In the genomic region with DNA sequence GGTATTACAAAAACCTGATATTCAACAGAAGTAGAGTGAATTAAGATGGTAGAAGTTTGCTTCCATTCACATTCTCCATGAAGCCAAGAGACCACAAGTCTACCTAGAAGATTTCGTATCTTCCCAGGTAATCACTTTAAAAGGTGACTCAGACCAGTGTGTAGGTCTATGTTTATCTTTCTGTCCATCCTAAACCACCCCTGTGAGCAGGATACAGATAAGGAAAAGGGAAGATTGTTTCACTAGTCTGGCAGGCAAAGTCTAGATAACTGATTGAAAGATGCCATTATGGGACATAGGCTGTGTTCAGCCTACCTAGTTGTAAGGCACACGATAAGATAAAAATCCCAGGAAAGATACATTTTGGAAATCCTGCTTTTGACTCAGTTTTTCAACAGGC, we compare ENCODE assay signal across 1 cellular context.
TF ChIP-seq lines count a peak whose summit lies in the region.

No MANE protein-coding gene starts in this region.

TF ChIP-seq in K562, 482 proteins besides CTCF, POLR2A, EP300 and RAD21 (continued from another document and continues in another):
- TF ChIP-seq IRF1 (CRISPR knock-in tag; IDR thresholded peaks at IDR 0.05; ENCODE audit: borderline replicate concordance): no peak
- no peak for TF ChIP-seq SP1 (CRISPR knock-in tag; IDR thresholded peaks at IDR 0.05)
- TF ChIP-seq TEAD4 (IDR thresholded peaks at IDR 0.05; ENCODE audit: low read length): peak; percentile 95
- TF ChIP-seq TEAD4 (CRISPR knock-in tag; IDR thresholded peaks at IDR 0.05; ENCODE audit: borderline replicate concordance): no peak
- no peak for TF ChIP-seq WHSC1 (IDR thresholded peaks at IDR 0.05; ENCODE audit: low read length)
- peak; percentile 95 for TF ChIP-seq SOX6 (IDR thresholded peaks at IDR 0.05)
- TF ChIP-seq SMARCC2 (IDR thresholded peaks at IDR 0.05; ENCODE audit: low read depth): peak; percentile 79
- no peak for TF ChIP-seq ZC3H11A (IDR thresholded peaks at IDR 0.05; ENCODE audit: low read depth, low read length)
- no peak for TF ChIP-seq NCOA6 (IDR thresholded peaks at IDR 0.05)
- 0 out of 2 replicates have a peak, but pooled peaks have one; percentile 37 for TF ChIP-seq ZNF197 (CRISPR knock-in tag; IDR thresholded peaks at IDR 0.05; ENCODE audit: low read depth)
- TF ChIP-seq ZBTB8A (IDR thresholded peaks at IDR 0.05; ENCODE audit: partially characterized antibody): no peak
- TF ChIP-seq ERF (CRISPR knock-in tag; IDR thresholded peaks at IDR 0.05): no peak
- TF ChIP-seq RBM22 (IDR thresholded peaks at IDR 0.05; ENCODE audit: low read depth, low read length, poor library complexity, severe bottlenecking): no peak
- TF ChIP-seq ATF7 (IDR thresholded peaks at IDR 0.05): 0 out of 2 replicates have a peak, but pooled peaks have one; percentile 52
- TF ChIP-seq ZMIZ1 (IDR thresholded peaks at IDR 0.05; ENCODE audit: low read depth in 2 of 2, low read length in 2 of 2): peak in 1 of 2 experiments; percentile 17; a peak in 1 of 4 replicates
- TF ChIP-seq MYC (IDR thresholded peaks at IDR 0.05; ENCODE audit: low read depth, low read length): peak; percentile 39; the same call in 1 of the 2 replicates
- no peak for TF ChIP-seq MYC (CRISPR knock-in tag; IDR thresholded peaks at IDR 0.05; ENCODE audit: borderline replicate concordance, low read depth)
- peak; percentile 59; the same call in 1 of the 2 replicates for TF ChIP-seq HDAC2 (IDR thresholded peaks at IDR 0.05)
- TF ChIP-seq ZEB2 (IDR thresholded peaks at IDR 0.05): peak; percentile 97
- peak; percentile 67; the same call in 1 of the 2 replicates for TF ChIP-seq HES1 (IDR thresholded peaks at IDR 0.05; ENCODE audit: low read depth)
- TF ChIP-seq KLF16 (IDR thresholded peaks at IDR 0.05): peak; percentile 87
- no peak for TF ChIP-seq TCFL5 (CRISPR knock-in tag; conservative IDR thresholded peaks at IDR 0.05)
- peak; percentile 95 for TF ChIP-seq ARID1B (IDR thresholded peaks at IDR 0.05)
- 0 out of 2 replicates have a peak, but pooled peaks have one; percentile 27 for TF ChIP-seq POLR2AphosphoS5 (IDR thresholded peaks at IDR 0.05; ENCODE audit: control insufficient read depth, insufficient read depth, low read depth, low read length)
- TF ChIP-seq NCOR1 (IDR thresholded peaks at IDR 0.05): peak; percentile 82
- TF ChIP-seq SAP30 (IDR thresholded peaks at IDR 0.05; ENCODE audit: borderline replicate concordance, insufficient read depth, low read depth, low read length, poor library complexity, severe bottlenecking): no peak
- peak; percentile 94 for TF ChIP-seq SMARCE1 (IDR thresholded peaks at IDR 0.05)
- peak; percentile 93 for TF ChIP-seq SMARCA4 (IDR thresholded peaks at IDR 0.05)
- TF ChIP-seq, protein P1, sequence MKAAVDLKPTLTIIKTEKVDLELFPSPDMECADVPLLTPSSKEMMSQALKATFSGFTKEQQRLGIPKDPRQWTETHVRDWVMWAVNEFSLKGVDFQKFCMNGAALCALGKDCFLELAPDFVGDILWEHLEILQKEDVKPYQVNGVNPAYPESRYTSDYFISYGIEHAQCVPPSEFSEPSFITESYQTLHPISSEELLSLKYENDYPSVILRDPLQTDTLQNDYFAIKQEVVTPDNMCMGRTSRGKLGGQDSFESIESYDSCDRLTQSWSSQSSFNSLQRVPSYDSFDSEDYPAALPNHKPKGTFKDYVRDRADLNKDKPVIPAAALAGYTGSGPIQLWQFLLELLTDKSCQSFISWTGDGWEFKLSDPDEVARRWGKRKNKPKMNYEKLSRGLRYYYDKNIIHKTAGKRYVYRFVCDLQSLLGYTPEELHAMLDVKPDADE (conservative IDR thresholded peaks at IDR 0.05; ENCODE audit: control insufficient read depth, low read depth, low read length): no peak
- TF ChIP-seq FOSL1 (tag; conservative IDR thresholded peaks at IDR 0.05): peak; percentile 95
- TF ChIP-seq TAF15 (IDR thresholded peaks at IDR 0.05; ENCODE audit: low read depth, low read length): no peak
- no peak for TF ChIP-seq FOXA1 (IDR thresholded peaks at IDR 0.05; ENCODE audit: borderline replicate concordance)
- peak in 1 of 2 experiments; percentile 85; a peak in 2 of 4 replicates for TF ChIP-seq TBL1XR1 (IDR thresholded peaks at IDR 0.05; ENCODE audit: low read length in 2 of 2)
- TF ChIP-seq GATAD2A (IDR thresholded peaks at IDR 0.05): 0 out of 2 replicates have a peak, but pooled peaks have one; percentile 43
- TF ChIP-seq NCOA2 (IDR thresholded peaks at IDR 0.05; ENCODE audit: partially characterized antibody in 2 of 2): peak in 1 of 2 experiments; percentile 22
- peak; percentile 92 for TF ChIP-seq DPF2 (IDR thresholded peaks at IDR 0.05)
- 0 out of 2 replicates have a peak, but pooled peaks have one; percentile 40 for TF ChIP-seq ZBTB2 (IDR thresholded peaks at IDR 0.05)
- TF ChIP-seq, protein P2, sequence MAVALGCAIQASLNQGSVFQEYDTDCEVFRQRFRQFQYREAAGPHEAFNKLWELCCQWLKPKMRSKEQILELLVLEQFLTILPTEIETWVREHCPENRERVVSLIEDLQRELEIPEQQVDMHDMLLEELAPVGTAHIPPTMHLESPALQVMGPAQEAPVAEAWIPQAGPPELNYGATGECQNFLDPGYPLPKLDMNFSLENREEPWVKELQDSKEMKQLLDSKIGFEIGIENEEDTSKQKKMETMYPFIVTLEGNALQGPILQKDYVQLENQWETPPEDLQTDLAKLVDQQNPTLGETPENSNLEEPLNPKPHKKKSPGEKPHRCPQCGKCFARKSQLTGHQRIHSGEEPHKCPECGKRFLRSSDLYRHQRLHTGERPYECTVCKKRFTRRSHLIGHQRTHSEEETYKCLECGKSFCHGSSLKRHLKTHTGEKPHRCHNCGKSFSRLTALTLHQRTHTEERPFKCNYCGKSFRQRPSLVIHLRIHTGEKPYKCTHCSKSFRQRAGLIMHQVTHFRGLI (CRISPR knock-in tag; IDR thresholded peaks at IDR 0.05): no peak
- TF ChIP-seq, protein P3, sequence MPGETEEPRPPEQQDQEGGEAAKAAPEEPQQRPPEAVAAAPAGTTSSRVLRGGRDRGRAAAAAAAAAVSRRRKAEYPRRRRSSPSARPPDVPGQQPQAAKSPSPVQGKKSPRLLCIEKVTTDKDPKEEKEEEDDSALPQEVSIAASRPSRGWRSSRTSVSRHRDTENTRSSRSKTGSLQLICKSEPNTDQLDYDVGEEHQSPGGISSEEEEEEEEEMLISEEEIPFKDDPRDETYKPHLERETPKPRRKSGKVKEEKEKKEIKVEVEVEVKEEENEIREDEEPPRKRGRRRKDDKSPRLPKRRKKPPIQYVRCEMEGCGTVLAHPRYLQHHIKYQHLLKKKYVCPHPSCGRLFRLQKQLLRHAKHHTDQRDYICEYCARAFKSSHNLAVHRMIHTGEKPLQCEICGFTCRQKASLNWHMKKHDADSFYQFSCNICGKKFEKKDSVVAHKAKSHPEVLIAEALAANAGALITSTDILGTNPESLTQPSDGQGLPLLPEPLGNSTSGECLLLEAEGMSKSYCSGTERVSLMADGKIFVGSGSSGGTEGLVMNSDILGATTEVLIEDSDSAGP (CRISPR knock-in tag; IDR thresholded peaks at IDR 0.05): no peak
- TF ChIP-seq MAZ (CRISPR knock-in tag; conservative IDR thresholded peaks at IDR 0.05 in 1 of 2, IDR thresholded peaks at IDR 0.05 in 1 of 2): 0 out of 4 replicates have a peak, but pooled peaks of 1 of the 2 experiments have one; percentile 23
- no peak for TF ChIP-seq TFAM (CRISPR knock-in tag; conservative IDR thresholded peaks at IDR 0.05)
- TF ChIP-seq ATF6 (CRISPR knock-in tag; IDR thresholded peaks at IDR 0.05): no peak
- peak; percentile 78; the same call in 1 of the 2 replicates for TF ChIP-seq FOXM1 (IDR thresholded peaks at IDR 0.05; ENCODE audit: low read depth)
- no peak for TF ChIP-seq FOXM1 (CRISPR knock-in tag; IDR thresholded peaks at IDR 0.05; ENCODE audit: low read depth)
- TF ChIP-seq, protein P4, sequence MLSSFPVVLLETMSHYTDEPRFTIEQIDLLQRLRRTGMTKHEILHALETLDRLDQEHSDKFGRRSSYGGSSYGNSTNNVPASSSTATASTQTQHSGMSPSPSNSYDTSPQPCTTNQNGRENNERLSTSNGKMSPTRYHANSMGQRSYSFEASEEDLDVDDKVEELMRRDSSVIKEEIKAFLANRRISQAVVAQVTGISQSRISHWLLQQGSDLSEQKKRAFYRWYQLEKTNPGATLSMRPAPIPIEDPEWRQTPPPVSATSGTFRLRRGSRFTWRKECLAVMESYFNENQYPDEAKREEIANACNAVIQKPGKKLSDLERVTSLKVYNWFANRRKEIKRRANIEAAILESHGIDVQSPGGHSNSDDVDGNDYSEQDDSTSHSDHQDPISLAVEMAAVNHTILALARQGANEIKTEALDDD (IDR thresholded peaks at IDR 0.05): peak; percentile 65
- no peak for TF ChIP-seq GTF2A2 (tag; IDR thresholded peaks at IDR 0.05)
- no peak for TF ChIP-seq CREBBP (IDR thresholded peaks at IDR 0.05; ENCODE audit: low read depth, low read length)
- peak; percentile 69 to 71; a peak in 3 of 4 replicates for TF ChIP-seq KDM1A (IDR thresholded peaks at IDR 0.05)
- TF ChIP-seq ILK (tag; IDR thresholded peaks at IDR 0.05; ENCODE audit: borderline replicate concordance, low read depth): no peak
